Comparison of ENCODE assay signal across 2 cellular contexts in the genomic region with DNA sequence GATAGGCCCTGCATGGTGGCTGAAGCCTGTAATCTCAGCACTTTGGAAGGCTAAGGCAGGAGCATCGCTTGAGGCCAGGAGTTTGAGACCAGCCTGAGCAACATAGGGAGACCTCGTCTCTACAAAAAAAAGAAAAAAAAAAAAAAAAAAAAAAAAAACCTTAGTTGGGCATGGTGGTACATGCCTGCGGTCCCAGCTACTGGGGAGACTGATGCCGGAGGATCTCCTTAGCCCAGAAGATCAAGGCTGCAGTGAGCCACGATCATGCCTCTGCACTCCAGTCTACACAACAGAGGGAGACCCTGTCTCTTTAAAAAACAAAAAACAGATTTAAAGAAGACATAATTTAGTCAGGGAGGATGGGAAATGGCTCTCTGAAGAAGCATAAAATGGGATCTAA.
TF ChIP-seq lines count a peak whose summit lies in the region.

No MANE protein-coding gene starts in this region.

TF ChIP-seq in HEK293T, 16 proteins besides CTCF, POLR2A, EP300 and RAD21:
- TF ChIP-seq HDGF (IDR thresholded peaks at IDR 0.05; ENCODE audit: borderline replicate concordance), result no peak
- TF ChIP-seq FOXM1 (IDR thresholded peaks at IDR 0.05; ENCODE audit: borderline replicate concordance), result no peak
- peak; percentile 44; the same call in 1 of the 2 replicates for TF ChIP-seq ZNF384 (IDR thresholded peaks at IDR 0.05)
- TF ChIP-seq NFRKB (IDR thresholded peaks at IDR 0.05), result no peak
- TF ChIP-seq SP1 (IDR thresholded peaks at IDR 0.05), result no peak
- TF ChIP-seq FOXK2 (IDR thresholded peaks at IDR 0.05), result no peak
- TF ChIP-seq FOXA1 (IDR thresholded peaks at IDR 0.05), result no peak

TF ChIP-seq in H1, 55 proteins besides CTCF, POLR2A, EP300 and RAD21:
- TF ChIP-seq TAF1 (IDR thresholded peaks at IDR 0.05; ENCODE audit: low read depth, low read length), result no peak
- no peak for TF ChIP-seq JUN (IDR thresholded peaks at IDR 0.05; ENCODE audit: low read depth, low read length)
- TF ChIP-seq, protein P1, sequence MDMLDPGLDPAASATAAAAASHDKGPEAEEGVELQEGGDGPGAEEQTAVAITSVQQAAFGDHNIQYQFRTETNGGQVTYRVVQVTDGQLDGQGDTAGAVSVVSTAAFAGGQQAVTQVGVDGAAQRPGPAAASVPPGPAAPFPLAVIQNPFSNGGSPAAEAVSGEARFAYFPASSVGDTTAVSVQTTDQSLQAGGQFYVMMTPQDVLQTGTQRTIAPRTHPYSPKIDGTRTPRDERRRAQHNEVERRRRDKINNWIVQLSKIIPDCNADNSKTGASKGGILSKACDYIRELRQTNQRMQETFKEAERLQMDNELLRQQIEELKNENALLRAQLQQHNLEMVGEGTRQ (IDR thresholded peaks at IDR 0.05; ENCODE audit: low read length), result no peak
- no peak for TF ChIP-seq SUZ12 (IDR thresholded peaks at IDR 0.05; ENCODE audit: low read length)
- TF ChIP-seq, protein P2, sequence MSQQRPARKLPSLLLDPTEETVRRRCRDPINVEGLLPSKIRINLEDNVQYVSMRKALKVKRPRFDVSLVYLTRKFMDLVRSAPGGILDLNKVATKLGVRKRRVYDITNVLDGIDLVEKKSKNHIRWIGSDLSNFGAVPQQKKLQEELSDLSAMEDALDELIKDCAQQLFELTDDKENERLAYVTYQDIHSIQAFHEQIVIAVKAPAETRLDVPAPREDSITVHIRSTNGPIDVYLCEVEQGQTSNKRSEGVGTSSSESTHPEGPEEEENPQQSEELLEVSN (IDR thresholded peaks at IDR 0.05), result no peak
- TF ChIP-seq YY1 (IDR thresholded peaks at IDR 0.05; ENCODE audit: low read depth, low read length), result no peak
- no peak for TF ChIP-seq GTF2F1 (IDR thresholded peaks at IDR 0.05; ENCODE audit: borderline replicate concordance, low read depth, low read length)
- no peak for TF ChIP-seq SP2 (IDR thresholded peaks at IDR 0.05; ENCODE audit: low read length)
- no peak for TF ChIP-seq CBX5 (IDR thresholded peaks at IDR 0.05; ENCODE audit: low read depth, low read length)
- no peak for TF ChIP-seq TEAD4 (IDR thresholded peaks at IDR 0.05; ENCODE audit: low read depth, low read length)
- no peak for TF ChIP-seq RXRA (IDR thresholded peaks at IDR 0.05; ENCODE audit: insufficient read depth, low read depth, low read length)
- TF ChIP-seq NRF1 (IDR thresholded peaks at IDR 0.05; ENCODE audit: low read depth, low read length), result no peak
- no peak for TF ChIP-seq RNF2 (IDR thresholded peaks at IDR 0.05; ENCODE audit: borderline replicate concordance, low read depth, low read length, missing control alignments, poor library complexity, severe bottlenecking)
- TF ChIP-seq TCF12 (IDR thresholded peaks at IDR 0.05; ENCODE audit: low read depth, low read length), result no peak
- TF ChIP-seq KDM5A (IDR thresholded peaks at IDR 0.05; ENCODE audit: low read length), result no peak
- no peak for TF ChIP-seq HDAC2 (IDR thresholded peaks at IDR 0.05; ENCODE audit: borderline replicate concordance in 1 of 2, low read depth in 2 of 2, low read length in 2 of 2)
- no peak for TF ChIP-seq POLR2AphosphoS5 (IDR thresholded peaks at IDR 0.05; ENCODE audit: low read depth, low read length)
- TF ChIP-seq, protein P3, sequence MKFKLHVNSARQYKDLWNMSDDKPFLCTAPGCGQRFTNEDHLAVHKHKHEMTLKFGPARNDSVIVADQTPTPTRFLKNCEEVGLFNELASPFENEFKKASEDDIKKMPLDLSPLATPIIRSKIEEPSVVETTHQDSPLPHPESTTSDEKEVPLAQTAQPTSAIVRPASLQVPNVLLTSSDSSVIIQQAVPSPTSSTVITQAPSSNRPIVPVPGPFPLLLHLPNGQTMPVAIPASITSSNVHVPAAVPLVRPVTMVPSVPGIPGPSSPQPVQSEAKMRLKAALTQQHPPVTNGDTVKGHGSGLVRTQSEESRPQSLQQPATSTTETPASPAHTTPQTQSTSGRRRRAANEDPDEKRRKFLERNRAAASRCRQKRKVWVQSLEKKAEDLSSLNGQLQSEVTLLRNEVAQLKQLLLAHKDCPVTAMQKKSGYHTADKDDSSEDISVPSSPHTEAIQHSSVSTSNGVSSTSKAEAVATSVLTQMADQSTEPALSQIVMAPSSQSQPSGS (IDR thresholded peaks at IDR 0.05; ENCODE audit: low read length), result no peak
- TF ChIP-seq KDM4A (IDR thresholded peaks at IDR 0.05; ENCODE audit: low read depth, low read length, severe bottlenecking), result no peak
- no peak for TF ChIP-seq SAP30 (IDR thresholded peaks at IDR 0.05; ENCODE audit: insufficient read depth, insufficient replicate concordance, low read length)
